8 cellular contexts compared by ENCODE assay signal in the genomic region with DNA sequence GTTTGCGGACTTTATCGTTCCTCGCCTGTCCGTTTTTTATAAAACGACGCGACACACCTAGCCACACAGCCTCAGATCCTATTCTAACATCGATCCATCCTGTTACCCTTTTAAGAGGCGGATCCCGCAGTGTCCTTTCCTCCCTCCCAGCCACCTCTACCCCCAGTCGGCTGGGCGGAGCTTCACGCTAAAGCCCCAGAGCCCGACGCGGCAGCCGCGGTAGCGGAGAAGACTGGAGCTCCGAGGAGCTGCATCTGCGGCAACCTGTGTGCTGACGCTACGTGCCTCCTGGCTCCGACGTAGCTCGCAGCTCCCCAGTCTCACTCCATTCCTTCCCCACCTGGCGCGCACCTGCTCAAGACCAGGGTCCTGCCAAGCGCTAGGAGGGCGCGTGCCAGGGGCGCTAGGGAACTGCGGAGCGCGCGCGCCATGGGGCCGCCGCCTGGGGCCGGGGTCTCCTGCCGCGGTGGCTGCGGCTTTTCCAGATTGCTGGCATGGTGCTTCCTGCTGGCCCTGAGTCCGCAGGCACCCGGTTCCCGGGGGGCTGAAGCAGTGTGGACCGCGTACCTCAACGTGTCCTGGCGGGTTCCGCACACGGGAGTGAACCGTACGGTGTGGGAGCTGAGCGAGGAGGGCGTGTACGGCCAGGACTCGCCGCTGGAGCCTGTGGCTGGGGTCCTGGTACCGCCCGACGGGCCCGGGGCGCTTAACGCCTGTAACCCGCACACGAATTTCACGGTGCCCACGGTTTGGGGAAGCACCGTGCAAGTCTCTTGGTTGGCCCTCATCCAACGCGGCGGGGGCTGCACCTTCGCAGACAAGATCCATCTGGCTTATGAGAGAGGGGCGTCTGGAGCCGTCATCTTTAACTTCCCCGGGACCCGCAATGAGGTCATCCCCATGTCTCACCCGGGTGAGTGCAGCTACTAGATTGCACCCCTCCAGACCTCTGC. TPM values are rescaled to one million over a fixed set of nuclear protein-coding genes. Genes with fewer than 3 reads are reported as not detected.
DNase-seq lines count a peak whose midpoint lies in the region; ATAC-seq and TF ChIP-seq lines count a peak whose summit lies in the region.
"Had no signal": no experiment of that assay in that cellular context is flagged by ENCODE, and none has a peak within 500 bp of the region (broad histone marks: within the 10 kb centered on the region; RNA-seq: fewer than 3 reads in every experiment).

A gene with protein sequence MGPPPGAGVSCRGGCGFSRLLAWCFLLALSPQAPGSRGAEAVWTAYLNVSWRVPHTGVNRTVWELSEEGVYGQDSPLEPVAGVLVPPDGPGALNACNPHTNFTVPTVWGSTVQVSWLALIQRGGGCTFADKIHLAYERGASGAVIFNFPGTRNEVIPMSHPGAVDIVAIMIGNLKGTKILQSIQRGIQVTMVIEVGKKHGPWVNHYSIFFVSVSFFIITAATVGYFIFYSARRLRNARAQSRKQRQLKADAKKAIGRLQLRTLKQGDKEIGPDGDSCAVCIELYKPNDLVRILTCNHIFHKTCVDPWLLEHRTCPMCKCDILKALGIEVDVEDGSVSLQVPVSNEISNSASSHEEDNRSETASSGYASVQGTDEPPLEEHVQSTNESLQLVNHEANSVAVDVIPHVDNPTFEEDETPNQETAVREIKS (plus strand): TSS at position 217 of the 953 bp plus-strand sequence. CDS start 213 bp downstream, at position 430.

- H3K27ac ChIP-seq in H9 (ENCODE audit: insufficient read length, low read depth, low read length): no peak within 1 kb of the TSS
- peak within 1 kb of the TSS in 5 of 21 experiments; percentile 18 to 75 (median 59) for H3K27ac ChIP-seq in skin epidermis

- H3K4me1 ChIP-seq in H9 (ENCODE audit: insufficient read depth, low read length): no peaks in the 10 kb centered on the region; the same call in 1 of the 2 replicates

- peak within 1 kb of the TSS; percentile 25; the same call in 1 of the 2 replicates for H3K14ac ChIP-seq in H9 (ENCODE audit: insufficient read depth, low read length)

- H3K4ac ChIP-seq in H9 (ENCODE audit: low read depth, low read length): no peak within 1 kb of the TSS

- no peaks in the 10 kb centered on the region for H3K9me3 ChIP-seq in H9 (ENCODE audit: control insufficient read depth, low read depth, low read length)

- H2BK15ac ChIP-seq in H9 (ENCODE audit: low read depth, low read length): no peak within 1 kb of the TSS

- H3K4me3 Mint-ChIP-seq in H9 (peak within 1 kb of the TSS; percentile 60 to 90), brain (peak within 1 kb of the TSS; percentile 85 to 91 (median 86))

- no CpG with 5 or more reads among the region's 79 CpGs for WGBS in H9 (ENCODE audit: extremely low coverage, insufficient read length, low lambda C conversion rate)

- no peak within 1 kb of the TSS for H3K27ac Mint-ChIP-seq in H9
- peak within 1 kb of the TSS in 3 of 5 experiments; percentile 35 to 37 (median 36) for H3K27ac Mint-ChIP-seq in brain

- TF ChIP-seq CTCF in H9 (conservative IDR thresholded peaks at IDR 0.05) (no peak), brain (conservative IDR thresholded peaks at IDR 0.05) (no peak)

- no peaks in the 10 kb centered on the region for H3K79me2 ChIP-seq in H9 (ENCODE audit: insufficient read depth, low read length)

- peaks cover 5% of the 10 kb centered on the region for H3K23me2 ChIP-seq in H9 (ENCODE audit: insufficient read length, low read depth, low read length, poor library complexity, severe bottlenecking)

- H4K5ac ChIP-seq in H9 (ENCODE audit: insufficient read length, low read depth, low read length): no peak within 1 kb of the TSS

- H4K8ac ChIP-seq in H9 (replicated peaks; ENCODE audit: insufficient read length, low read depth, low read length): no peak within 1 kb of the TSS

- no peak within 1 kb of the TSS for H2BK20ac ChIP-seq in H9 (ENCODE audit: low read depth, low read length, poor library complexity, severe bottlenecking)

- no peak within 1 kb of the TSS for H3K18ac ChIP-seq in H9 (ENCODE audit: insufficient read length, low read depth, low read length)

- no peak within 1 kb of the TSS for H2BK120ac ChIP-seq in H9 (ENCODE audit: low read depth, low read length, poor library complexity, severe bottlenecking)

- H3T11ph ChIP-seq in H9 (ENCODE audit: low read length): no peak within 1 kb of the TSS

- peaks cover 83% of the 10 kb centered on the region for H3K27me3 Mint-ChIP-seq in H9 (ENCODE audit: low read depth)
- H3K27me3 Mint-ChIP-seq in brain: peaks cover 34% of the 10 kb centered on the region

- H3K4me3 ChIP-seq in skin epidermis: peak within 1 kb of the TSS; percentile 31 to 58 (median 44)

- H3K27me3 ChIP-seq in H9 (ENCODE audit: insufficient read depth, low read length): peaks cover 10% of the 10 kb centered on the region; the same call in 1 of the 2 replicates

- peaks cover 0 to 2% (median 0%) of the 10 kb centered on the region in 3 experiments; a peak in 2 of 7 replicates for H3K36me3 Mint-ChIP-seq in H9 (ENCODE audit: insufficient read depth in 1 of 3, low read depth in 3 of 3)
- no peaks in the 10 kb centered on the region for H3K36me3 Mint-ChIP-seq in brain

- DNase-seq in H9: peak; percentile 78
- DNase-seq in NCI-H526 (lab: John Stamatoyannopoulos, UW): peak; percentile 20 to 78
- DNase-seq in iPS-NIHi11 (ENCODE audit: low spot score): peak; percentile 74
- DNase-seq in SW 1271 (lab: John Stamatoyannopoulos, UW): no peak

- H2AK5ac ChIP-seq in H9 (ENCODE audit: insufficient read length, low read length): no peak within 1 kb of the TSS

- no peak within 1 kb of the TSS for H3K23ac ChIP-seq in H9 (ENCODE audit: insufficient read length, low read depth, low read length)

- peak within 1 kb of the TSS; percentile 78 for H3K4me2 ChIP-seq in H9 (ENCODE audit: insufficient read depth, insufficient read length, low read length)

- peaks cover 0 to 48% of the 10 kb centered on the region in 2 experiments; a peak in 4 of 5 replicates for H3K9me3 Mint-ChIP-seq in H9
- H3K9me3 Mint-ChIP-seq in brain: peaks cover 0 to 2% (median 0%) of the 10 kb centered on the region in 5 experiments

- H3K4me1 Mint-ChIP-seq in H9: peaks cover 9 to 11% of the 10 kb centered on the region in 2 experiments
- no peaks in the 10 kb centered on the region for H3K4me1 Mint-ChIP-seq in brain

- no peaks in the 10 kb centered on the region for H3K79me1 ChIP-seq in H9 (ENCODE audit: insufficient read depth, low read depth, low read length, poor library complexity, severe bottlenecking)

- H4K91ac ChIP-seq in H9 (ENCODE audit: insufficient read length, low read depth, low read length): no peak within 1 kb of the TSS

- H2BK12ac ChIP-seq in H9 (ENCODE audit: insufficient read length, low read depth, low read length): no peak within 1 kb of the TSS

- no peak within 1 kb of the TSS for H2BK5ac ChIP-seq in H9 (ENCODE audit: insufficient read length, low read length)

- no peak for ATAC-seq in GM19467 (IDR thresholded peaks at IDR 0.05; ENCODE audit: unreplicated experiment)

- H2AFZ ChIP-seq in H9 (ENCODE audit: low read length): peak within 1 kb of the TSS; percentile 5

- H3K9ac ChIP-seq in H9 (ENCODE audit: extremely low read depth, insufficient read length, low read length): no peak within 1 kb of the TSS

- H3K56ac ChIP-seq in H9 (ENCODE audit: insufficient read length, low read depth, low read length): no peak within 1 kb of the TSS

- H4K20me1 ChIP-seq in H9 (ENCODE audit: control insufficient read depth, insufficient read depth, insufficient read length): no peaks in the 10 kb centered on the region

RNA-seq across cellular contexts. Expression of the gene that starts here (rescaled TPM):
- total RNA-seq in H9 (2021): 0.09 and 0.13 TPM in 2 replicates
- 0.51 TPM for polyA plus RNA-seq in brain (ENCODE audit: insufficient read depth, low read depth, low replicate concordance)
- total RNA-seq: T-helper 2 cell treated with Interferon-gamma antibody and Interleukin-4, amounts not matched to agents 100 ng/mL and 5 ng/mL, for 36 hours had no signal

Comparison
In these comparisons a context has a peak if more than half of its experiments do, and no peak if none do; other contexts are left out.
1. Peak in DNase-seq and H3K4me2 ChIP-seq in H9; RNA of the gene not detected or under 1 TPM.
2. DNase-seq: peak in NCI-H526 (2 of 2) and iPS-NIHi11 (single experiment); none in SW 1271 (0 of 2).
3. H3K27ac Mint-ChIP-seq: peak in brain (3 of 5); none in H9 (0 of 3).